24 cellular contexts compared by ENCODE assay signal in genomic region chr9:133065070-133065388, GRCh38. TPM values are rescaled to one million over a fixed set of nuclear protein-coding genes. Genes with fewer than 3 reads are reported as not detected.
"Had no signal": no experiment of that assay in that cellular context is flagged by ENCODE, and none has a peak within 500 bp of the region (broad histone marks: within the 10 kb centered on the region; RNA-seq: fewer than 3 reads in every experiment).

No MANE protein-coding gene starts in this region.

- H3K4me2 ChIP-seq: smooth muscle cell had no signal

- ATAC-seq: esophagus mucosa; gastrocnemius medialis; left ventricle myocardium superior; natural killer cell; stimulated activated effector memory CD8-positive, alpha-beta T cell treated with anti-CD3 and anti-CD28 coated beads, Interleukin-12 subunit alpha, Interleukin-12 subunit beta, amount 100 ng/mL, for 72 hours had no signal

- H3K36me3 ChIP-seq: prostate gland, right atrium auricular region, thyroid gland, vagina had no signal

- H3K4me1 ChIP-seq: gastrocnemius medialis, prostate gland, thyroid gland had no signal

- H3K4me3 Mint-ChIP-seq: dendritic cell treated with granulocyte-macrophage colony-stimulating factor and Interleukin-4, amounts not matched to agents 40 ng/mL and 50 ng/mL, for 4 days; endodermal cell; memory B cell; natural killer cell; stimulated activated effector memory CD8-positive, alpha-beta T cell treated with anti-CD3 and anti-CD28 coated beads, Interleukin-12 subunit alpha, Interleukin-12 subunit beta, amount 100 ng/mL, for 72 hours had no signal

- H3K9me3 ChIP-seq: gastrocnemius medialis, prostate gland, right atrium auricular region, stomach, thyroid gland, vagina had no signal

- H3K27ac ChIP-seq: epithelial cell of prostate, gastrocnemius medialis, prostate gland, right atrium auricular region, stomach, thyroid gland, vagina had no signal

- H3K36me3 Mint-ChIP-seq: memory B cell; natural killer cell; stimulated activated effector memory CD8-positive, alpha-beta T cell treated with anti-CD3 and anti-CD28 coated beads, Interleukin-12 subunit alpha, Interleukin-12 subunit beta, amount 100 ng/mL, for 72 hours had no signal

- H3K4me3 ChIP-seq: gastrocnemius medialis, lung, prostate gland, right atrium auricular region, smooth muscle cell, stomach, thyroid gland, vagina had no signal

- H3K27me3 ChIP-seq: gastrocnemius medialis, right atrium auricular region, stomach, thyroid gland, vagina had no signal

- H3K27ac Mint-ChIP-seq: dendritic cell treated with granulocyte-macrophage colony-stimulating factor and Interleukin-4, amounts not matched to agents 40 ng/mL and 50 ng/mL, for 4 days; endodermal cell; memory B cell; natural killer cell; stimulated activated effector memory CD8-positive, alpha-beta T cell treated with anti-CD3 and anti-CD28 coated beads, Interleukin-12 subunit alpha, Interleukin-12 subunit beta, amount 100 ng/mL, for 72 hours had no signal

- DNase-seq: effector CD8-positive, alpha-beta T cell; endodermal cell; foreskin fibroblast; gastrocnemius medialis; head of caudate nucleus; left ventricle myocardium superior; natural killer cell; stimulated activated CD4-positive, alpha-beta T cell treated with anti-CD3 and anti-CD28 coated beads, Interleukin-2, amount 100 ng/mL, for 24 hours; stimulated activated CD4-positive, alpha-beta T cell treated with anti-CD3 and anti-CD28 coated beads, Interleukin-4, amount 100 ng/mL, for 24 hours; stimulated activated naive CD4-positive, alpha-beta T cell treated with Interleukin-2 at 50 U/mL for 16 hours; stomach; thyroid gland; trophoblast cell had no signal

- H3K27me3 Mint-ChIP-seq: memory B cell had no signal

- H3K9me3 Mint-ChIP-seq: dendritic cell treated with granulocyte-macrophage colony-stimulating factor and Interleukin-4, amounts not matched to agents 40 ng/mL and 50 ng/mL, for 4 days; endodermal cell; memory B cell; natural killer cell; stimulated activated effector memory CD8-positive, alpha-beta T cell treated with anti-CD3 and anti-CD28 coated beads, Interleukin-12 subunit alpha, Interleukin-12 subunit beta, amount 100 ng/mL, for 72 hours had no signal

RNA-seq across cellular contexts. Expression of gene CEL, which starts 3.2 kb away (rescaled TPM):
- total RNA-seq: osteoblast had no signal
